Comparison of ENCODE assay signal across 1 cellular context in genomic region chr7:102474736-102475435, GRCh38.
TF ChIP-seq lines count a peak whose summit lies in the region.

No MANE protein-coding gene starts in this region.

TF ChIP-seq in liver, 16 proteins besides CTCF, POLR2A, EP300 and RAD21:
- TF ChIP-seq HNF4A (conservative IDR thresholded peaks at IDR 0.05) = peak; percentile 10 to 14
